ENCODE assay signal across 14 cellular contexts in the genomic region with DNA sequence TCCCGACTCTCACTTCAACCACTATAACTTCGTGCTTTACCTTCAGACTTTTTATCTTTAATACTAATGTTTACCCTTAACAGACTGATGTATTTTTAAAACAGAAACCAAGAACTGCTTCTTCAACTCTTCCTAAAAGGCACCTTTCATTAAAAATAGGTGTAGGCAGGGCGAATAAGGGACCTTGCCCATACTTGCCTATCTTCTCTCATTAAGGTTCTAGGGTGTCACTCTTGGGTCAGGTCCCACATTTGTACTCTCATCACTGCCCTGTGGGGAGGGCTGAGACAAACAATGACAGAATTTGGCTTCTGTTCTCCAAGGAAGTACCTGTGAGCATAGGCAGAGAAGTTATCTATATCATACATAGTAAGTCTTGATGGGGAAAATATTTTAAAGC.
"Had no signal": no experiment of that assay in that cellular context is flagged by ENCODE, and none has a peak within 500 bp of the region (broad histone marks: within the 10 kb centered on the region; RNA-seq: fewer than 3 reads in every experiment).

No MANE protein-coding gene starts in this region.

- H3K36me3 ChIP-seq: right atrium auricular region had no signal

- H3K9me3 ChIP-seq: mucosa of descending colon, right atrium auricular region had no signal

- DNase-seq: activated CD4-positive, alpha-beta T cell treated with anti-CD3 and anti-CD28 coated beads, Interleukin-2, amount 10 ng/mL, durations not matched to agents 7 days and 5 days; activated CD4-positive, CD25-positive, alpha-beta regulatory T cell; activated naive CD4-positive, alpha-beta T cell treated with anti-CD3 and anti-CD28 coated beads for 36 hours; activated T-cell treated with anti-CD3 and anti-CD28 coated beads for 4 hours; caudate nucleus; cortex of kidney; effector memory CD4-positive, alpha-beta T cell; erythroblast; mucosa of descending colon; naive thymus-derived CD8-positive, alpha-beta T cell had no signal

- ATAC-seq: activated T-helper 17 cell treated with anti-CD3 and anti-CD28 coated beads, Interleukin-2, amount 50 U/mL, for 72 hours; mucosa of descending colon; naive thymus-derived CD8-positive, alpha-beta T cell had no signal

- H3K27me3 ChIP-seq: right atrium auricular region had no signal

- H3K27ac ChIP-seq: right atrium auricular region had no signal

- H3K4me1 ChIP-seq: right atrium auricular region had no signal

- H3K4me3 ChIP-seq: mucosa of descending colon, right atrium auricular region, skin epidermis had no signal

- FAIRE-seq: urothelium cell line had no signal
